1 cellular context compared by ENCODE assay signal in genomic region chr17:55731586-55732250, GRCh38.
TF ChIP-seq lines count a peak whose summit lies in the region.

No MANE protein-coding gene starts in this region.

TF ChIP-seq in K562, 482 proteins besides CTCF, POLR2A, EP300 and RAD21 (continues in another document):
- peak; percentile 67 for TF ChIP-seq ZNF384 (IDR thresholded peaks at IDR 0.05; ENCODE audit: low read depth, low read length)
- no peak for TF ChIP-seq STAT5A (IDR thresholded peaks at IDR 0.05; ENCODE audit: borderline replicate concordance, low read length)
- no peak for TF ChIP-seq ZNF431 (CRISPR knock-in tag; IDR thresholded peaks at IDR 0.05)
- no peak for TF ChIP-seq MCM3 (IDR thresholded peaks at IDR 0.05)
- no peak for TF ChIP-seq KHSRP (IDR thresholded peaks at IDR 0.05)
- TF ChIP-seq FOXP4 (CRISPR knock-in tag; IDR thresholded peaks at IDR 0.05; ENCODE audit: borderline replicate concordance), result 0 out of 2 replicates have a peak, but pooled peaks have one; percentile 31
- TF ChIP-seq SRF (CRISPR knock-in tag; IDR thresholded peaks at IDR 0.05), result no peak
- TF ChIP-seq ATF3 (IDR thresholded peaks at IDR 0.05), result peak; percentile 71
- TF ChIP-seq ATF3 (CRISPR knock-in tag; conservative IDR thresholded peaks at IDR 0.05), result no peak
- no peak for TF ChIP-seq ZNF561 (CRISPR knock-in tag; conservative IDR thresholded peaks at IDR 0.05)
- TF ChIP-seq ZNF589 (CRISPR knock-in tag; IDR thresholded peaks at IDR 0.05; ENCODE audit: low read depth), result no peak; the same call in 1 of the 2 replicates
- peak; percentile 82 for TF ChIP-seq PKNOX1 (IDR thresholded peaks at IDR 0.05)
- TF ChIP-seq NONO (IDR thresholded peaks at IDR 0.05; ENCODE audit: low read depth in 2 of 2, low read length in 1 of 2), result no peak
- no peak for TF ChIP-seq MAFG (tag; conservative IDR thresholded peaks at IDR 0.05)
- TF ChIP-seq ZZZ3 (IDR thresholded peaks at IDR 0.05), result no peak
- TF ChIP-seq JUND (IDR thresholded peaks at IDR 0.05; ENCODE audit: borderline replicate concordance, low read depth, low read length), result peak; percentile 50; the same call in 1 of the 2 replicates
- TF ChIP-seq JUND (tag; IDR thresholded peaks at IDR 0.05; ENCODE audit: borderline replicate concordance, low read depth, low read length), result peak; percentile 66; the same call in 2 of the 3 replicates
- peak in 1 of 2 experiments; percentile 14; a peak in 1 of 4 replicates for TF ChIP-seq UBTF (IDR thresholded peaks at IDR 0.05; ENCODE audit: borderline replicate concordance in 1 of 2, low read depth in 2 of 2, low read length in 2 of 2)
- TF ChIP-seq E2F6 (IDR thresholded peaks at IDR 0.05; ENCODE audit: borderline replicate concordance in 1 of 2, extremely low read depth in 1 of 2, insufficient read depth in 1 of 2, insufficient read length in 1 of 2, low read depth in 1 of 2, low read length in 1 of 2, poor library complexity in 1 of 2, severe bottlenecking in 1 of 2), result peak in 1 of 2 experiments; percentile 11
- TF ChIP-seq ZNF639 (CRISPR knock-in tag; conservative IDR thresholded peaks at IDR 0.05 in 1 of 2, IDR thresholded peaks at IDR 0.05 in 1 of 2), result 0 out of 4 replicates have a peak, but pooled peaks of 1 of the 2 experiments have one; percentile 28
- no peak for TF ChIP-seq ELF2 (CRISPR knock-in tag; IDR thresholded peaks at IDR 0.05)
- TF ChIP-seq CEBPG (CRISPR knock-in tag; IDR thresholded peaks at IDR 0.05), result no peak
- TF ChIP-seq CEBPG (tag; conservative IDR thresholded peaks at IDR 0.05 in 1 of 2, IDR thresholded peaks at IDR 0.05 in 1 of 2), result peak; percentile 76 to 79
- no peak for TF ChIP-seq MXI1 (IDR thresholded peaks at IDR 0.05; ENCODE audit: low read depth, low read length)
- peak; percentile 48; the same call in 1 of the 2 replicates for TF ChIP-seq L3MBTL2 (IDR thresholded peaks at IDR 0.05)
- no peak for TF ChIP-seq PHF20 (IDR thresholded peaks at IDR 0.05; ENCODE audit: partially characterized antibody)
- TF ChIP-seq CCNT2 (IDR thresholded peaks at IDR 0.05; ENCODE audit: borderline replicate concordance, extremely low read depth, insufficient read length, low read depth, low read length), result no peak
- TF ChIP-seq CEBPB (tag; IDR thresholded peaks at IDR 0.05), result 0 out of 2 replicates have a peak, but pooled peaks have one; percentile 32
- TF ChIP-seq MITF (IDR thresholded peaks at IDR 0.05), result no peak
- TF ChIP-seq HOXB6 (CRISPR knock-in tag; IDR thresholded peaks at IDR 0.05; ENCODE audit: borderline replicate concordance), result no peak
- TF ChIP-seq RNF219 (CRISPR knock-in tag; IDR thresholded peaks at IDR 0.05), result no peak
- no peak for TF ChIP-seq NR4A1 (CRISPR knock-in tag; IDR thresholded peaks at IDR 0.05)
- TF ChIP-seq NR4A1 (tag; IDR thresholded peaks at IDR 0.05), result peak; percentile 74
- no peak for TF ChIP-seq MAZ (CRISPR knock-in tag; conservative IDR thresholded peaks at IDR 0.05 in 1 of 2, IDR thresholded peaks at IDR 0.05 in 1 of 2)
- no peak for TF ChIP-seq ATF1 (CRISPR knock-in tag; IDR thresholded peaks at IDR 0.05)
- TF ChIP-seq ATF1 (tag; IDR thresholded peaks at IDR 0.05), result peak; percentile 59
- no peak for TF ChIP-seq NCOA4 (IDR thresholded peaks at IDR 0.05; ENCODE audit: partially characterized antibody)
- TF ChIP-seq FUS (optimal IDR thresholded peaks at IDR 0.05; ENCODE audit: low read depth, low read length), result no peak
- TF ChIP-seq CHD4 (IDR thresholded peaks at IDR 0.05; ENCODE audit: insufficient read depth, insufficient replicate concordance, low read depth, low read length, poor library complexity, severe bottlenecking), result no peak
- TF ChIP-seq RB1 (IDR thresholded peaks at IDR 0.05; ENCODE audit: low read depth), result no peak
- TF ChIP-seq TARDBP (IDR thresholded peaks at IDR 0.05), result no peak
- TF ChIP-seq ZNF239 (CRISPR knock-in tag; IDR thresholded peaks at IDR 0.05), result no peak
- TF ChIP-seq MED1 (CRISPR knock-in tag; IDR thresholded peaks at IDR 0.05; ENCODE audit: borderline replicate concordance), result no peak
- no peak for TF ChIP-seq HDAC3 (IDR thresholded peaks at IDR 0.05; ENCODE audit: borderline replicate concordance, partially characterized antibody)
- TF ChIP-seq ZNF592 (IDR thresholded peaks at IDR 0.05), result peak; percentile 80
- TF ChIP-seq ZBED1 (IDR thresholded peaks at IDR 0.05), result no peak
